8 cellular contexts compared by ENCODE assay signal in genomic region chr12:76470028-76470939, GRCh38.
DNase-seq lines count a peak whose midpoint lies in the region; ATAC-seq and TF ChIP-seq lines count a peak whose summit lies in the region.

No MANE protein-coding gene starts in this region.

- ATAC-seq in GM21423 (IDR thresholded peaks at IDR 0.05; ENCODE audit: unreplicated experiment), result peak; percentile 86

- H3K27me3 ChIP-seq in HL-60 (ENCODE audit: insufficient read depth, poor library complexity, severe bottlenecking), result no peaks in the 10 kb centered on the region

- no peak overlapping the region for H3K27ac ChIP-seq in HL-60 (replicated peaks)

- H3K4me3 ChIP-seq in HL-60 (replicated peaks; ENCODE audit: insufficient read depth, low read length), result no peak overlapping the region
- H3K4me3 ChIP-seq in astrocyte of the cerebellum (ENCODE audit: low read depth, low read length), result no peak overlapping the region

- TF ChIP-seq CTCF in HL-60 (IDR thresholded peaks at IDR 0.05; ENCODE audit: insufficient read depth, low read length), result no peak
- TF ChIP-seq CTCF in astrocyte of the cerebellum (IDR thresholded peaks at IDR 0.05; ENCODE audit: low read depth, low read length, missing control alignments), result no peak

- in situ Hi-C loops in astrocyte of the cerebellum (cut with HindIII; ENCODE audit: low sequenced_read_pairs), result no loop called here

- peak; percentile 90 for DNase-seq in EL
- DNase-seq in HL-60 (ENCODE audit: low read depth in 1 of 2, low spot score in 1 of 2), result peak; percentile 14 to 45
- DNase-seq in astrocyte of the cerebellum (ENCODE audit: low read depth), result peak; percentile 71
- DNase-seq in lung microvascular endothelial cell (ENCODE audit: low read depth in 2 of 2), result peak; percentile 65 to 90
- DNase-seq in NK-92 (lab: John Stamatoyannopoulos, UW; ENCODE audit: unreplicated experiment), result no peak
- DNase-seq in midbrain (lab: John Stamatoyannopoulos, UW), result no peak
- no peak for DNase-seq in islet precursor cell

Comparison
In these comparisons a context has a peak if more than half of its experiments do, and no peak if none do; other contexts are left out.
1. DNase-seq: peak in EL (single experiment), HL-60 (2 of 2), astrocyte of the cerebellum (single experiment) and lung microvascular endothelial cell (2 of 2); none in NK-92 (single experiment), midbrain (single experiment) and islet precursor cell (single experiment).